Comparison of ENCODE assay signal across 28 cellular contexts in the genomic region with DNA sequence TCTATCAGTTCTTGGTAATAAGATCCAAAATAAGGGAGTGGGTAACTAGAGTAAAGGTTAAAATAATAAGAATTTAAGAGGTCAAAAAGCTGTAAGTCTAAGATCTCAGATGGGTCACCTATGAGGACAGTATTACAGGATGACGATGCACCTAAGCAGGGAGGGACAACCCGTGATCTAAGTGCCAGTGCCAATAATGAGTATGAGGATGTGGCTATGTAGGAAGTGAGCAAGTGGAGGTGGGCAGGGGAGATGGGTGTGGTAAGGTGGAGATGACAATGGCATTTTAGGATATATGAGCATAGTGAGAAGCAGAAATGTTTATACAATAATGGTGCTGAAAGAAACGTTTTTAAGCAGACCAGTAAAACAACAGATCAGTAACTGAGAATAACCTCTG. TPM values are rescaled to one million over a fixed set of nuclear protein-coding genes. Genes with fewer than 3 reads are reported as not detected.
"Had no signal": no experiment of that assay in that cellular context is flagged by ENCODE, and none has a peak within 500 bp of the region (broad histone marks: within the 10 kb centered on the region; RNA-seq: fewer than 3 reads in every experiment).

No MANE protein-coding gene starts in this region.

- H3K9me3 Mint-ChIP-seq: activated naive CD4-positive, alpha-beta T cell treated with anti-CD3 and anti-CD28 coated beads, Interleukin-2, amount 10 ng/mL, durations not matched to agents 7 days and 5 days; activated T-helper 1 cell treated with anti-CD3 and anti-CD28 coated beads, Interleukin-12 subunit alpha, Interleukin-12 subunit beta, Interleukin-2, Interleukin-4 antibody, amounts not matched to agents 30 ng/mL and 10 ng/mL and 1 ng/mL, durations not matched to agents 14 hours and 24 hours and 36 hours had no signal

- H3K4me1 Mint-ChIP-seq: activated CD4-positive, alpha-beta T cell treated with anti-CD3 and anti-CD28 coated beads, Interleukin-2, amount 10 ng/mL, durations not matched to agents 7 days and 5 days; activated naive CD4-positive, alpha-beta T cell treated with anti-CD3 and anti-CD28 coated beads, Interleukin-2, amount 10 ng/mL, durations not matched to agents 7 days and 5 days; activated naive CD8-positive, alpha-beta T cell treated with anti-CD3 and anti-CD28 coated beads, Interleukin-2, amount 10 ng/mL, durations not matched to agents 7 days and 5 days; brain had no signal

- H3K4me3 Mint-ChIP-seq: activated CD4-positive, alpha-beta T cell treated with anti-CD3 and anti-CD28 coated beads, Interleukin-2, amount 10 ng/mL, durations not matched to agents 7 days and 5 days; activated CD8-positive, alpha-beta T cell treated with anti-CD3 and anti-CD28 coated beads for 36 hours; activated naive CD4-positive, alpha-beta T cell treated with anti-CD3 and anti-CD28 coated beads, Interleukin-2, amount 10 ng/mL, durations not matched to agents 7 days and 5 days; activated naive CD8-positive, alpha-beta T cell treated with anti-CD3 and anti-CD28 coated beads, Interleukin-2, amount 10 ng/mL, durations not matched to agents 7 days and 5 days; activated T-cell treated with anti-CD3 and anti-CD28 coated beads, Interleukin-2, amount 50 U/mL, for 4 hours; activated T-helper 1 cell treated with anti-CD3 and anti-CD28 coated beads, Interleukin-12 subunit alpha, Interleukin-12 subunit beta, Interleukin-2, Interleukin-4 antibody, amounts not matched to agents 30 ng/mL and 10 ng/mL and 1 ng/mL, durations not matched to agents 14 hours and 24 hours and 36 hours; brain had no signal

- H3K36me3 Mint-ChIP-seq: activated naive CD4-positive, alpha-beta T cell treated with anti-CD3 and anti-CD28 coated beads, Interleukin-2, amount 10 ng/mL, durations not matched to agents 7 days and 5 days; activated naive CD8-positive, alpha-beta T cell treated with anti-CD3 and anti-CD28 coated beads, Interleukin-2, amount 10 ng/mL, durations not matched to agents 7 days and 5 days; brain had no signal

- ATAC-seq: activated CD8-positive, alpha-beta T cell treated with anti-CD3 and anti-CD28 coated beads for 36 hours; activated naive CD4-positive, alpha-beta T cell treated with anti-CD3 and anti-CD28 coated beads, Interleukin-2, amount 50 U/mL, for 72 hours; esophagus mucosa had no signal

- H3K27ac Mint-ChIP-seq: activated CD4-positive, alpha-beta T cell treated with anti-CD3 and anti-CD28 coated beads, Interleukin-2, amount 10 ng/mL, durations not matched to agents 7 days and 5 days; activated CD8-positive, alpha-beta T cell treated with anti-CD3 and anti-CD28 coated beads for 36 hours; activated naive CD4-positive, alpha-beta T cell treated with anti-CD3 and anti-CD28 coated beads, Interleukin-2, amount 10 ng/mL, durations not matched to agents 7 days and 5 days; activated naive CD4-positive, alpha-beta T cell treated with anti-CD3 and anti-CD28 coated beads, Interleukin-2, amount 50 U/mL, for 72 hours; activated naive CD8-positive, alpha-beta T cell treated with anti-CD3 and anti-CD28 coated beads, Interleukin-2, amount 10 ng/mL, durations not matched to agents 7 days and 5 days; activated T-helper 1 cell treated with anti-CD3 and anti-CD28 coated beads, Interleukin-12 subunit alpha, Interleukin-12 subunit beta, Interleukin-2, Interleukin-4 antibody, amounts not matched to agents 30 ng/mL and 10 ng/mL and 1 ng/mL, durations not matched to agents 14 hours and 24 hours and 36 hours; brain had no signal

- DNase-seq: activated CD4-positive, alpha-beta T cell treated with anti-CD3 and anti-CD28 coated beads for 4 hours; activated CD4-positive, alpha-beta T cell treated with anti-CD3 and anti-CD28 coated beads, Interleukin-2, amount 10 ng/mL, durations not matched to agents 7 days and 5 days; activated CD4-positive, alpha-beta T cell treated with anti-CD3 and anti-CD28 coated beads, Interleukin-2, amount 50 U/mL, for 48 hours; activated CD4-positive, CD25-positive, alpha-beta regulatory T cell; activated CD4-positive, CD25-positive, alpha-beta regulatory T cell treated with anti-CD3 and anti-CD28 coated beads, Interleukin-2, amount 50 U/mL, for 72 hours; activated CD8-positive, alpha-beta memory T cell treated with anti-CD3 and anti-CD28 coated beads for 24 hours; activated CD8-positive, alpha-beta memory T cell treated with anti-CD3 and anti-CD28 coated beads, Interleukin-2, amount 50 U/mL, for 4 hours; activated CD8-positive, alpha-beta T cell treated with anti-CD3 and anti-CD28 coated beads for 36 hours; activated gamma-delta T cell; activated naive CD4-positive, alpha-beta T cell; activated naive CD4-positive, alpha-beta T cell treated with anti-CD3 and anti-CD28 coated beads, Interleukin-2, amount 10 ng/mL, durations not matched to agents 7 days and 5 days; activated naive CD8-positive, alpha-beta T cell treated with anti-CD3 and anti-CD28 coated beads, Interleukin-2, amount 10 ng/mL, durations not matched to agents 7 days and 5 days; activated T-cell treated with anti-CD3 and anti-CD28 coated beads for 4 hours; activated T-cell treated with anti-CD3 and anti-CD28 coated beads, Interleukin-2, amount 50 U/mL, for 4 hours; central memory CD4-positive, alpha-beta T cell; cerebellar nuclear complex; colonic mucosa; effector CD8-positive, alpha-beta T cell; foreskin fibroblast; head of caudate nucleus; T-helper 2 cell had no signal

RNA-seq across cellular contexts. Expression of gene CCDC158, which starts 19.3 kb away (rescaled TPM):
- total RNA-seq: activated CD4-positive, alpha-beta T cell treated with anti-CD3 and anti-CD28 coated beads, Interleukin-2, amount 10 ng/mL, durations not matched to agents 7 days and 5 days; activated CD8-positive, alpha-beta T cell treated with anti-CD3 and anti-CD28 coated beads for 36 hours; activated naive CD4-positive, alpha-beta T cell treated with anti-CD3 and anti-CD28 coated beads, Interleukin-2, amount 50 U/mL, for 72 hours; activated naive CD8-positive, alpha-beta T cell treated with anti-CD3 and anti-CD28 coated beads, Interleukin-2, amount 10 ng/mL, durations not matched to agents 7 days and 5 days; activated T-cell treated with anti-CD3 and anti-CD28 coated beads, Interleukin-2, amount 50 U/mL, for 4 hours; activated T-helper 1 cell treated with anti-CD3 and anti-CD28 coated beads, Interleukin-12 subunit alpha, Interleukin-12 subunit beta, Interleukin-2, Interleukin-4 antibody, amounts not matched to agents 30 ng/mL and 10 ng/mL and 1 ng/mL, durations not matched to agents 14 hours and 24 hours and 36 hours; cardiac muscle cell; colonic mucosa; dermis microvascular lymphatic vessel endothelial cell; esophagus mucosa; T-helper 1 cell treated with Interleukin-12 subunit alpha and Interleukin-12 subunit beta and Interleukin-4 antibody, amounts not matched to agents 30 ng/mL and 1 ng/mL, for 36 hours had no signal

RNA-seq across cellular contexts. Expression of gene SHROOM3, which starts 33.4 kb away (rescaled TPM):
- total RNA-seq: activated CD4-positive, alpha-beta T cell treated with anti-CD3 and anti-CD28 coated beads, Interleukin-2, amount 10 ng/mL, durations not matched to agents 7 days and 5 days; activated CD8-positive, alpha-beta T cell treated with anti-CD3 and anti-CD28 coated beads for 36 hours; activated naive CD8-positive, alpha-beta T cell treated with anti-CD3 and anti-CD28 coated beads, Interleukin-2, amount 10 ng/mL, durations not matched to agents 7 days and 5 days had no signal
